1 cellular context compared by ENCODE assay signal in the genomic region with DNA sequence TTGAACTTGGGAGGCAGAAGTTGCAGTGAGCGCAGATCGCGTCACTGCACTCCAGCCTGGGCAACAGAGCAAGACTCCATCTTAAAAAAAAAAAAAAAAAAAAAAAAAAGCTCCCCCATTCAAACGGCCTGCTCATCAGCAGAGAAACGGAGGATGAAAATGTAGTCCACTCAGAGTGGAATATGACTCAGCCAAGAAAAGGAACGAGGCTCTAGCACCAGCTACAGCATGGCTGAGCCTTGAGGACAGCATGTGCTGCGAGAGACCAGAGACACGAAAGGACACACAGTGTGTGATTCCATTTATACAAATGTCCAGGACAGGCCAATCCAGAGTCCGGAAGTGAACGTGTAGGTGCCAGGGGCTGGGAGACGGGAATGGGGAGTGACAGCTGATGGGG.
TF ChIP-seq lines count a peak whose summit lies in the region.

No MANE protein-coding gene starts in this region.

TF ChIP-seq in K562, 482 proteins besides CTCF, POLR2A, EP300 and RAD21:
- TF ChIP-seq WHSC1 (IDR thresholded peaks at IDR 0.05; ENCODE audit: low read length): no peak
- TF ChIP-seq ZNF146 (CRISPR knock-in tag; IDR thresholded peaks at IDR 0.05; ENCODE audit: unreplicated experiment): peak; percentile 69
- TF ChIP-seq, protein P1, sequence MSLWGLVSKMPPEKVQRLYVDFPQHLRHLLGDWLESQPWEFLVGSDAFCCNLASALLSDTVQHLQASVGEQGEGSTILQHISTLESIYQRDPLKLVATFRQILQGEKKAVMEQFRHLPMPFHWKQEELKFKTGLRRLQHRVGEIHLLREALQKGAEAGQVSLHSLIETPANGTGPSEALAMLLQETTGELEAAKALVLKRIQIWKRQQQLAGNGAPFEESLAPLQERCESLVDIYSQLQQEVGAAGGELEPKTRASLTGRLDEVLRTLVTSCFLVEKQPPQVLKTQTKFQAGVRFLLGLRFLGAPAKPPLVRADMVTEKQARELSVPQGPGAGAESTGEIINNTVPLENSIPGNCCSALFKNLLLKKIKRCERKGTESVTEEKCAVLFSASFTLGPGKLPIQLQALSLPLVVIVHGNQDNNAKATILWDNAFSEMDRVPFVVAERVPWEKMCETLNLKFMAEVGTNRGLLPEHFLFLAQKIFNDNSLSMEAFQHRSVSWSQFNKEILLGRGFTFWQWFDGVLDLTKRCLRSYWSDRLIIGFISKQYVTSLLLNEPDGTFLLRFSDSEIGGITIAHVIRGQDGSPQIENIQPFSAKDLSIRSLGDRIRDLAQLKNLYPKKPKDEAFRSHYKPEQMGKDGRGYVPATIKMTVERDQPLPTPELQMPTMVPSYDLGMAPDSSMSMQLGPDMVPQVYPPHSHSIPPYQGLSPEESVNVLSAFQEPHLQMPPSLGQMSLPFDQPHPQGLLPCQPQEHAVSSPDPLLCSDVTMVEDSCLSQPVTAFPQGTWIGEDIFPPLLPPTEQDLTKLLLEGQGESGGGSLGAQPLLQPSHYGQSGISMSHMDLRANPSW (CRISPR knock-in tag; IDR thresholded peaks at IDR 0.05): no peak
- TF ChIP-seq, protein P2, sequence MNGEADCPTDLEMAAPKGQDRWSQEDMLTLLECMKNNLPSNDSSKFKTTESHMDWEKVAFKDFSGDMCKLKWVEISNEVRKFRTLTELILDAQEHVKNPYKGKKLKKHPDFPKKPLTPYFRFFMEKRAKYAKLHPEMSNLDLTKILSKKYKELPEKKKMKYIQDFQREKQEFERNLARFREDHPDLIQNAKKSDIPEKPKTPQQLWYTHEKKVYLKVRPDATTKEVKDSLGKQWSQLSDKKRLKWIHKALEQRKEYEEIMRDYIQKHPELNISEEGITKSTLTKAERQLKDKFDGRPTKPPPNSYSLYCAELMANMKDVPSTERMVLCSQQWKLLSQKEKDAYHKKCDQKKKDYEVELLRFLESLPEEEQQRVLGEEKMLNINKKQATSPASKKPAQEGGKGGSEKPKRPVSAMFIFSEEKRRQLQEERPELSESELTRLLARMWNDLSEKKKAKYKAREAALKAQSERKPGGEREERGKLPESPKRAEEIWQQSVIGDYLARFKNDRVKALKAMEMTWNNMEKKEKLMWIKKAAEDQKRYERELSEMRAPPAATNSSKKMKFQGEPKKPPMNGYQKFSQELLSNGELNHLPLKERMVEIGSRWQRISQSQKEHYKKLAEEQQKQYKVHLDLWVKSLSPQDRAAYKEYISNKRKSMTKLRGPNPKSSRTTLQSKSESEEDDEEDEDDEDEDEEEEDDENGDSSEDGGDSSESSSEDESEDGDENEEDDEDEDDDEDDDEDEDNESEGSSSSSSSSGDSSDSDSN (IDR thresholded peaks at IDR 0.05; ENCODE audit: borderline replicate concordance in 1 of 2, low read depth in 2 of 2, low read length in 2 of 2): no peak
- no peak for TF ChIP-seq CEBPG (CRISPR knock-in tag; IDR thresholded peaks at IDR 0.05)
- TF ChIP-seq CEBPG (tag; conservative IDR thresholded peaks at IDR 0.05 in 1 of 2, IDR thresholded peaks at IDR 0.05 in 1 of 2): no peak
- no peak for TF ChIP-seq ZNF354B (CRISPR knock-in tag; IDR thresholded peaks at IDR 0.05)
- TF ChIP-seq, protein P3, sequence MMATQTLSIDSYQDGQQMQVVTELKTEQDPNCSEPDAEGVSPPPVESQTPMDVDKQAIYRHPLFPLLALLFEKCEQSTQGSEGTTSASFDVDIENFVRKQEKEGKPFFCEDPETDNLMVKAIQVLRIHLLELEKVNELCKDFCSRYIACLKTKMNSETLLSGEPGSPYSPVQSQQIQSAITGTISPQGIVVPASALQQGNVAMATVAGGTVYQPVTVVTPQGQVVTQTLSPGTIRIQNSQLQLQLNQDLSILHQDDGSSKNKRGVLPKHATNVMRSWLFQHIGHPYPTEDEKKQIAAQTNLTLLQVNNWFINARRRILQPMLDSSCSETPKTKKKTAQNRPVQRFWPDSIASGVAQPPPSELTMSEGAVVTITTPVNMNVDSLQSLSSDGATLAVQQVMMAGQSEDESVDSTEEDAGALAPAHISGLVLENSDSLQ (IDR thresholded peaks at IDR 0.05): 0 out of 2 replicates have a peak, but pooled peaks have one; percentile 11
- TF ChIP-seq TSC22D4 (tag; IDR thresholded peaks at IDR 0.05): no peak
- TF ChIP-seq, protein P4, sequence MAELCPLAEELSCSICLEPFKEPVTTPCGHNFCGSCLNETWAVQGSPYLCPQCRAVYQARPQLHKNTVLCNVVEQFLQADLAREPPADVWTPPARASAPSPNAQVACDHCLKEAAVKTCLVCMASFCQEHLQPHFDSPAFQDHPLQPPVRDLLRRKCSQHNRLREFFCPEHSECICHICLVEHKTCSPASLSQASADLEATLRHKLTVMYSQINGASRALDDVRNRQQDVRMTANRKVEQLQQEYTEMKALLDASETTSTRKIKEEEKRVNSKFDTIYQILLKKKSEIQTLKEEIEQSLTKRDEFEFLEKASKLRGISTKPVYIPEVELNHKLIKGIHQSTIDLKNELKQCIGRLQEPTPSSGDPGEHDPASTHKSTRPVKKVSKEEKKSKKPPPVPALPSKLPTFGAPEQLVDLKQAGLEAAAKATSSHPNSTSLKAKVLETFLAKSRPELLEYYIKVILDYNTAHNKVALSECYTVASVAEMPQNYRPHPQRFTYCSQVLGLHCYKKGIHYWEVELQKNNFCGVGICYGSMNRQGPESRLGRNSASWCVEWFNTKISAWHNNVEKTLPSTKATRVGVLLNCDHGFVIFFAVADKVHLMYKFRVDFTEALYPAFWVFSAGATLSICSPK (IDR thresholded peaks at IDR 0.05; ENCODE audit: borderline replicate concordance): no peak
- no peak for TF ChIP-seq FOXJ2 (tag; IDR thresholded peaks at IDR 0.05)
- TF ChIP-seq, protein P5, sequence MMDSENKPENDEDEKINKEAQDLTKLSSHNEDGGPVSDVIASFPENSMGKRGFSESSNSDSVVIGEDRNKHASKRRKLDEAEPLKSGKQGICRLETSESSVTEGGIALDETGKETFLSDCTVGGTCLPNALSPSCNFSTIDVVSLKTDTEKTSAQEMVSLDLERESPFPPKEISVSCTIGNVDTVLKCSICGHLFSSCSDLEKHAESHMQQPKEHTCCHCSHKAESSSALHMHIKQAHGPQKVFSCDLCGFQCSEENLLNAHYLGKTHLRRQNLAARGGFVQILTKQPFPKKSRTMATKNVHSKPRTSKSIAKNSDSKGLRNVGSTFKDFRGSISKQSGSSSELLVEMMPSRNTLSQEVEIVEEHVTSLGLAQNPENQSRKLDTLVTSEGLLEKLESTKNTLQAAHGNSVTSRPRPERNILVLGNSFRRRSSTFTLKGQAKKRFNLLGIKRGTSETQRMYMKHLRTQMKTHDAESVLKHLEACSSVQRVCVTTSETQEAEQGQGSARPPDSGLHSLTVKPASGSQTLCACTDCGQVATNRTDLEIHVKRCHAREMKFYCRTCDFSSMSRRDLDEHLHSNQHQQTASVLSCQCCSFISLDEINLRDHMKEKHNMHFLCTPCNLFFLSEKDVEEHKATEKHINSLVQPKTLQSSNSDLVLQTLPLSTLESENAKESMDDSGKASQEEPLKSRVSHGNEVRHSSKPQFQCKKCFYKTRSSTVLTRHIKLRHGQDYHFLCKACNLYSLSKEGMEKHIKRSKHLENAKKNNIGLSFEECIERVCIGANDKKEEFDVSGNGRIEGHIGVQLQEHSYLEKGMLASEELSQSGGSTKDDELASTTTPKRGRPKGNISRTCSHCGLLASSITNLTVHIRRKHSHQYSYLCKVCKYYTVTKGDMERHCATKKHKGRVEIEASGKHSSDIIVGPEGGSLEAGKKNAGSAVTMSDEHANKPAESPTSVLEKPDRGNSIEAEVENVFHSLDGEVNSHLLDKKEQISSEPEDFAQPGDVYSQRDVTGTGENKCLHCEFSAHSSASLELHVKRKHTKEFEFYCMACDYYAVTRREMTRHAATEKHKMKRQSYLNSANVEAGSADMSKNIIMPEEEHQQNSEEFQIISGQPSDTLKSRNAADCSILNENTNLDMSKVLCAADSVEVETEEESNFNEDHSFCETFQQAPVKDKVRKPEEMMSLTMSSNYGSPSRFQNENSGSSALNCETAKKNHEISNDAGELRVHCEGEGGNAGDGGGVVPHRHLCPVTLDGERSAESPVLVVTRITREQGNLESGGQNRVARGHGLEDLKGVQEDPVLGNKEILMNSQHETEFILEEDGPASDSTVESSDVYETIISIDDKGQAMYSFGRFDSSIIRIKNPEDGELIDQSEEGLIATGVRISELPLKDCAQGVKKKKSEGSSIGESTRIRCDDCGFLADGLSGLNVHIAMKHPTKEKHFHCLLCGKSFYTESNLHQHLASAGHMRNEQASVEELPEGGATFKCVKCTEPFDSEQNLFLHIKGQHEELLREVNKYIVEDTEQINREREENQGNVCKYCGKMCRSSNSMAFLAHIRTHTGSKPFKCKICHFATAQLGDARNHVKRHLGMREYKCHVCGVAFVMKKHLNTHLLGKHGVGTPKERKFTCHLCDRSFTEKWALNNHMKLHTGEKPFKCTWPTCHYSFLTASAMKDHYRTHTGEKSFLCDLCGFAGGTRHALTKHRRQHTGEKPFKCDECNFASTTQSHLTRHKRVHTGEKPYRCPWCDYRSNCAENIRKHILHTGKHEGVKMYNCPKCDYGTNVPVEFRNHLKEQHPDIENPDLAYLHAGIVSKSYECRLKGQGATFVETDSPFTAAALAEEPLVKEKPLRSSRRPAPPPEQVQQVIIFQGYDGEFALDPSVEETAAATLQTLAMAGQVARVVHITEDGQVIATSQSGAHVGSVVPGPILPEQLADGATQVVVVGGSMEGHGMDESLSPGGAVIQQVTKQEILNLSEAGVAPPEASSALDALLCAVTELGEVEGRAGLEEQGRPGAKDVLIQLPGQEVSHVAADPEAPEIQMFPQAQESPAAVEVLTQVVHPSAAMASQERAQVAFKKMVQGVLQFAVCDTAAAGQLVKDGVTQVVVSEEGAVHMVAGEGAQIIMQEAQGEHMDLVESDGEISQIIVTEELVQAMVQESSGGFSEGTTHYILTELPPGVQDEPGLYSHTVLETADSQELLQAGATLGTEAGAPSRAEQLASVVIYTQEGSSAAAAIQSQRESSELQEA (IDR thresholded peaks at IDR 0.05; ENCODE audit: low read depth): no peak
- TF ChIP-seq PHB (CRISPR knock-in tag; IDR thresholded peaks at IDR 0.05): no peak
